ENCODE assay signal across 22 cellular contexts in genomic region chr3:65443739-65444447, GRCh38.
"Had no signal": no experiment of that assay in that cellular context is flagged by ENCODE, and none has a peak within 500 bp of the region (broad histone marks: within the 10 kb centered on the region; RNA-seq: fewer than 3 reads in every experiment).

No MANE protein-coding gene starts in this region.

- ATAC-seq: activated CD8-positive, alpha-beta memory T cell treated with anti-CD3 and anti-CD28 coated beads, Interleukin-2, amount 10 ng/mL, durations not matched to agents 7 days and 5 days; activated CD8-positive, alpha-beta T cell treated with anti-CD3 and anti-CD28 coated beads, Interleukin-2, amount 10 ng/mL, durations not matched to agents 7 days and 5 days; activated naive CD8-positive, alpha-beta T cell treated with anti-CD3 and anti-CD28 coated beads, Interleukin-2, amount 50 U/mL, for 24 hours; foreskin keratinocyte; heart left ventricle; naive thymus-derived CD8-positive, alpha-beta T cell; pancreas; psoas muscle; stimulated activated memory B cell treated with anti-CD40 and anti-IgM and Interleukin-4, amounts not matched to agents 10 μg/mL and 1 μg/mL and 100 μg/mL, for 72 hours; stimulated activated naive CD8-positive, alpha-beta T cell treated with anti-CD3 and anti-CD28 coated beads, Interleukin-15, amount 100 ng/mL, for 72 hours had no signal

- H3K27ac ChIP-seq: foreskin keratinocyte, heart left ventricle, pancreas, psoas muscle, uterus had no signal

- DNase-seq: activated CD4-positive, alpha-beta T cell treated with anti-CD3 and anti-CD28 coated beads for 1 hour; activated CD8-positive, alpha-beta memory T cell treated with anti-CD3 and anti-CD28 coated beads, Interleukin-2, amount 10 ng/mL, durations not matched to agents 7 days and 5 days; activated CD8-positive, alpha-beta T cell treated with anti-CD3 and anti-CD28 coated beads, Interleukin-2, amount 10 ng/mL, durations not matched to agents 7 days and 5 days; activated naive CD8-positive, alpha-beta T cell treated with anti-CD3 and anti-CD28 coated beads, Interleukin-2, amount 50 U/mL, for 24 hours; activated T-cell treated with anti-CD3 and anti-CD28 coated beads, Interleukin-2, amount 50 U/mL, for 48 hours; erythroblast; foreskin keratinocyte; heart left ventricle; hypothalamus; naive thymus-derived CD8-positive, alpha-beta T cell; nucleus accumbens; pancreas; psoas muscle; stimulated activated CD4-positive, alpha-beta T cell treated with anti-CD3 and anti-CD28 coated beads, Interleukin-1b, Interleukin-23, amount 100 ng/mL, for 48 hours; stimulated activated CD4-positive, alpha-beta T cell treated with anti-CD3 and anti-CD28 coated beads, Interleukin-4, amount 100 ng/mL, for 4 hours; stimulated activated CD8-positive, alpha-beta memory T cell treated with anti-CD3 and anti-CD28 coated beads, Interleukin-4, amount 100 ng/mL, for 48 hours; stimulated activated naive CD8-positive, alpha-beta T cell treated with anti-CD3 and anti-CD28 coated beads, Interleukin-15, amount 100 ng/mL, for 72 hours; substantia nigra; T-helper 2 cell; uterus had no signal

- H3K27me3 ChIP-seq: foreskin keratinocyte, heart left ventricle, pancreas, uterus had no signal

- H3K4me3 ChIP-seq: heart left ventricle, pancreas, psoas muscle, smooth muscle cell, uterus had no signal

- H3K9me3 ChIP-seq: heart left ventricle, pancreas, psoas muscle, uterus had no signal
